In genomic region chr9:132755096-132755495, GRCh38 we compare ENCODE assay signal across 27 cellular contexts.
"Had no signal": no experiment of that assay in that cellular context is flagged by ENCODE, and none has a peak within 500 bp of the region (broad histone marks: within the 10 kb centered on the region; RNA-seq: fewer than 3 reads in every experiment).

No MANE protein-coding gene starts in this region.

- H3K4me3 ChIP-seq: adrenal gland, ascending aorta, gastroesophageal sphincter, heart left ventricle, left lung, pancreas, right lobe of liver, skin epidermis, tibial nerve, vagina had no signal

- H3K27me3 ChIP-seq: adrenal gland, ascending aorta, brain microvascular endothelial cell, left lung, pancreas, right lobe of liver, tibial nerve, vagina had no signal

- H3K9me3 ChIP-seq: adrenal gland, ascending aorta, gastroesophageal sphincter, heart left ventricle, left lung, neutrophil, pancreas, right lobe of liver, tibial nerve, vagina had no signal

- FAIRE-seq: keratinocyte, pancreas had no signal

- H3K4me1 ChIP-seq: adrenal gland, ascending aorta, gastroesophageal sphincter, left lung, pancreas, right lobe of liver, vagina had no signal

- DNase-seq: activated CD4-positive, alpha-beta T cell treated with anti-CD3 and anti-CD28 coated beads, Interleukin-2, amount 10 ng/mL, durations not matched to agents 7 days and 5 days; activated CD4-positive, CD25-positive, alpha-beta regulatory T cell treated with anti-CD3 and anti-CD28 coated beads, Interleukin-2, amount 50 U/mL, for 72 hours; activated CD8-positive, alpha-beta T cell treated with anti-CD3 and anti-CD28 coated beads for 36 hours; activated naive CD4-positive, alpha-beta T cell; activated T-cell treated with anti-CD3 and anti-CD28 coated beads, Interleukin-2, amount 50 U/mL, for 24 hours; adrenal gland; brain microvascular endothelial cell; central memory CD4-positive, alpha-beta T cell; cortex of kidney; heart left ventricle; left lung; midbrain; natural killer cell; pancreas; right lobe of liver; stimulated activated CD4-positive, alpha-beta T cell treated with anti-CD3 and anti-CD28 coated beads, Interleukin-2, amount 100 ng/mL, for 24 hours; stimulated activated naive CD8-positive, alpha-beta T cell treated with anti-CD3 and anti-CD28 coated beads, Interleukin-15, amount 100 ng/mL, for 72 hours; T-cell had no signal

- H3K36me3 ChIP-seq: adrenal gland, ascending aorta, brain microvascular endothelial cell, gastroesophageal sphincter, heart left ventricle, left lung, neutrophil, pancreas, right lobe of liver, tibial nerve, vagina had no signal

- H3K27ac ChIP-seq: adrenal gland, ascending aorta, brain microvascular endothelial cell, epithelial cell of prostate, gastroesophageal sphincter, heart left ventricle, left lung, neutrophil, pancreas, right lobe of liver, skin epidermis, tibial nerve, vagina, VCaP had no signal
